1 cellular context compared by ENCODE assay signal in genomic region chr9:126335837-126336236, GRCh38.
TF ChIP-seq lines count a peak whose summit lies in the region.

No MANE protein-coding gene starts in this region.

TF ChIP-seq in GM23338, 12 proteins besides CTCF, POLR2A, EP300 and RAD21:
- TF ChIP-seq, protein P1, sequence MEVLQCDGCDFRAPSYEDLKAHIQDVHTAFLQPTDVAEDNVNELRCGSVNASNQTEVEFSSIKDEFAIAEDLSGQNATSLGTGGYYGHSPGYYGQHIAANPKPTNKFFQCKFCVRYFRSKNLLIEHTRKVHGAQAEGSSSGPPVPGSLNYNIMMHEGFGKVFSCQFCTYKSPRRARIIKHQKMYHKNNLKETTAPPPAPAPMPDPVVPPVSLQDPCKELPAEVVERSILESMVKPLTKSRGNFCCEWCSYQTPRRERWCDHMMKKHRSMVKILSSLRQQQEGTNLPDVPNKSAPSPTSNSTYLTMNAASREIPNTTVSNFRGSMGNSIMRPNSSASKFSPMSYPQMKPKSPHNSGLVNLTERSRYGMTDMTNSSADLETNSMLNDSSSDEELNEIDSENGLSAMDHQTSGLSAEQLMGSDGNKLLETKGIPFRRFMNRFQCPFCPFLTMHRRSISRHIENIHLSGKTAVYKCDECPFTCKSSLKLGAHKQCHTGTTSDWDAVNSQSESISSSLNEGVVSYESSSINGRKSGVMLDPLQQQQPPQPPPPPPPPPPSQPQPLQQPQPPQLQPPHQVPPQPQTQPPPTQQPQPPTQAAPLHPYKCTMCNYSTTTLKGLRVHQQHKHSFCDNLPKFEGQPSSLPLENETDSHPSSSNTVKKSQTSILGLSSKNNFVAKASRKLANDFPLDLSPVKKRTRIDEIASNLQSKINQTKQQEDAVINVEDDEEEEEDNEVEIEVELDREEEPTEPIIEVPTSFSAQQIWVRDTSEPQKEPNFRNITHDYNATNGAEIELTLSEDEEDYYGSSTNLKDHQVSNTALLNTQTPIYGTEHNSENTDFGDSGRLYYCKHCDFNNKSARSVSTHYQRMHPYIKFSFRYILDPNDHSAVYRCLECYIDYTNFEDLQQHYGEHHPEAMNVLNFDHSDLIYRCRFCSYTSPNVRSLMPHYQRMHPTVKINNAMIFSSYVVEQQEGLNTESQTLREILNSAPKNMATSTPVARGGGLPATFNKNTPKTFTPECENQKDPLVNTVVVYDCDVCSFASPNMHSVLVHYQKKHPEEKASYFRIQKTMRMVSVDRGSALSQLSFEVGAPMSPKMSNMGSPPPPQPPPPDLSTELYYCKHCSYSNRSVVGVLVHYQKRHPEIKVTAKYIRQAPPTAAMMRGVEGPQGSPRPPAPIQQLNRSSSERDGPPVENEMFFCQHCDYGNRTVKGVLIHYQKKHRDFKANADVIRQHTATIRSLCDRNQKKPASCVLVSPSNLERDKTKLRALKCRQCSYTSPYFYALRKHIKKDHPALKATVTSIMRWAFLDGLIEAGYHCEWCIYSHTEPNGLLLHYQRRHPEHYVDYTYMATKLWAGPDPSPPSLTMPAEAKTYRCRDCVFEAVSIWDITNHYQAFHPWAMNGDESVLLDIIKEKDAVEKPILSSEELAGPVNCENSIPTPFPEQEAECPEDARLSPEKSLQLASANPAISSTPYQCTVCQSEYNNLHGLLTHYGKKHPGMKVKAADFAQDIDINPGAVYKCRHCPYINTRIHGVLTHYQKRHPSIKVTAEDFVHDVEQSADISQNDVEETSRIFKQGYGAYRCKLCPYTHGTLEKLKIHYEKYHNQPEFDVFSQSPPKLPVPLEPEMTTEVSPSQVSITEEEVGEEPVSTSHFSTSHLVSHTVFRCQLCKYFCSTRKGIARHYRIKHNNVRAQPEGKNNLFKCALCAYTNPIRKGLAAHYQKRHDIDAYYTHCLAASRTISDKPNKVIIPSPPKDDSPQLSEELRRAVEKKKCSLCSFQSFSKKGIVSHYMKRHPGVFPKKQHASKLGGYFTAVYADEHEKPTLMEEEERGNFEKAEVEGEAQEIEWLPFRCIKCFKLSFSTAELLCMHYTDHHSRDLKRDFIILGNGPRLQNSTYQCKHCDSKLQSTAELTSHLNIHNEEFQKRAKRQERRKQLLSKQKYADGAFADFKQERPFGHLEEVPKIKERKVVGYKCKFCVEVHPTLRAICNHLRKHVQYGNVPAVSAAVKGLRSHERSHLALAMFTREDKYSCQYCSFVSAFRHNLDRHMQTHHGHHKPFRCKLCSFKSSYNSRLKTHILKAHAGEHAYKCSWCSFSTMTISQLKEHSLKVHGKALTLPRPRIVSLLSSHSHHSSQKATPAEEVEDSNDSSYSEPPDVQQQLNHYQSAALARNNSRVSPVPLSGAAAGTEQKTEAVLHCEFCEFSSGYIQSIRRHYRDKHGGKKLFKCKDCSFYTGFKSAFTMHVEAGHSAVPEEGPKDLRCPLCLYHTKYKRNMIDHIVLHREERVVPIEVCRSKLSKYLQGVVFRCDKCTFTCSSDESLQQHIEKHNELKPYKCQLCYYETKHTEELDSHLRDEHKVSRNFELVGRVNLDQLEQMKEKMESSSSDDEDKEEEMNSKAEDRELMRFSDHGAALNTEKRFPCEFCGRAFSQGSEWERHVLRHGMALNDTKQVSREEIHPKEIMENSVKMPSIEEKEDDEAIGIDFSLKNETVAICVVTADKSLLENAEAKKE (CRISPR knock-in tag; IDR thresholded peaks at IDR 0.05) = no peak
- no peak for TF ChIP-seq JUNB (IDR thresholded peaks at IDR 0.05; ENCODE audit: unreplicated experiment)
- TF ChIP-seq ZNF114 (CRISPR knock-in tag; IDR thresholded peaks at IDR 0.05) = no peak
- no peak for TF ChIP-seq EZH2 (IDR thresholded peaks at IDR 0.05; ENCODE audit: low read depth, unreplicated experiment)
- TF ChIP-seq EZH2phosphoT487 (IDR thresholded peaks at IDR 0.05; ENCODE audit: unreplicated experiment) = no peak
- no peak for TF ChIP-seq ZNF331 (CRISPR knock-in tag; IDR thresholded peaks at IDR 0.05; ENCODE audit: low read depth)
- TF ChIP-seq, protein P2, sequence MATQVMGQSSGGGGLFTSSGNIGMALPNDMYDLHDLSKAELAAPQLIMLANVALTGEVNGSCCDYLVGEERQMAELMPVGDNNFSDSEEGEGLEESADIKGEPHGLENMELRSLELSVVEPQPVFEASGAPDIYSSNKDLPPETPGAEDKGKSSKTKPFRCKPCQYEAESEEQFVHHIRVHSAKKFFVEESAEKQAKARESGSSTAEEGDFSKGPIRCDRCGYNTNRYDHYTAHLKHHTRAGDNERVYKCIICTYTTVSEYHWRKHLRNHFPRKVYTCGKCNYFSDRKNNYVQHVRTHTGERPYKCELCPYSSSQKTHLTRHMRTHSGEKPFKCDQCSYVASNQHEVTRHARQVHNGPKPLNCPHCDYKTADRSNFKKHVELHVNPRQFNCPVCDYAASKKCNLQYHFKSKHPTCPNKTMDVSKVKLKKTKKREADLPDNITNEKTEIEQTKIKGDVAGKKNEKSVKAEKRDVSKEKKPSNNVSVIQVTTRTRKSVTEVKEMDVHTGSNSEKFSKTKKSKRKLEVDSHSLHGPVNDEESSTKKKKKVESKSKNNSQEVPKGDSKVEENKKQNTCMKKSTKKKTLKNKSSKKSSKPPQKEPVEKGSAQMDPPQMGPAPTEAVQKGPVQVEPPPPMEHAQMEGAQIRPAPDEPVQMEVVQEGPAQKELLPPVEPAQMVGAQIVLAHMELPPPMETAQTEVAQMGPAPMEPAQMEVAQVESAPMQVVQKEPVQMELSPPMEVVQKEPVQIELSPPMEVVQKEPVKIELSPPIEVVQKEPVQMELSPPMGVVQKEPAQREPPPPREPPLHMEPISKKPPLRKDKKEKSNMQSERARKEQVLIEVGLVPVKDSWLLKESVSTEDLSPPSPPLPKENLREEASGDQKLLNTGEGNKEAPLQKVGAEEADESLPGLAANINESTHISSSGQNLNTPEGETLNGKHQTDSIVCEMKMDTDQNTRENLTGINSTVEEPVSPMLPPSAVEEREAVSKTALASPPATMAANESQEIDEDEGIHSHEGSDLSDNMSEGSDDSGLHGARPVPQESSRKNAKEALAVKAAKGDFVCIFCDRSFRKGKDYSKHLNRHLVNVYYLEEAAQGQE (IDR thresholded peaks at IDR 0.05; ENCODE audit: unreplicated experiment) = no peak
- no peak for TF ChIP-seq STAT1 (IDR thresholded peaks at IDR 0.05; ENCODE audit: unreplicated experiment)
- TF ChIP-seq POLR2AphosphoS5 (IDR thresholded peaks at IDR 0.05; ENCODE audit: low read depth) = no peak
- TF ChIP-seq CREB1 (CRISPR knock-in tag; IDR thresholded peaks at IDR 0.05; ENCODE audit: low read depth) = no peak
